Comparison of ENCODE assay signal across 3 cellular contexts in the genomic region with DNA sequence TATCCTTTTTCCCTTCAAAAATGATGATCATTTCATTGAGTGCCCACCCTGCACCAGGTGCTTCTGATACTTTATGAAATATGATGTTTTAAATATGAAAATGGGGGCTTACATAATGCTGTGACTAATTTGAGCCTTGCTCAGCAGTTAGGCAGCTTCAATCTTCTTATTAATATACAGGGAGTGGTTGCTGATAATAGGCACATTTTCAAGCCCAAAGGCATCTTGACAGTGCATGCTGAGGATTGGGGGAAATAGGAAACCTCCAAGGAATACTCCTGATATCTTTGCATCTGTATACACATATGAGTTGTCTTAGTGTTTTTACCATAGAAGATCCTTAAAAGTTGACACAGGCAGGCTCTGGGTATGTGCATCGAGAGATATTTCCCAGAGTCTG.
"Had no signal": no experiment of that assay in that cellular context is flagged by ENCODE, and none has a peak within 500 bp of the region (broad histone marks: within the 10 kb centered on the region; RNA-seq: fewer than 3 reads in every experiment).

No MANE protein-coding gene starts in this region.

- ATAC-seq: GM12878 had no signal

- DNase-seq: GDM1, GF-D8 had no signal

- H3K4me3 ChIP-seq: GM12878 had no signal
